14 cellular contexts compared by ENCODE assay signal in genomic region chr11:44453213-44453612, GRCh38.
DNase-seq lines count a peak whose midpoint lies in the region; ATAC-seq and TF ChIP-seq lines count a peak whose summit lies in the region.
"Had no signal": no experiment of that assay in that cellular context is flagged by ENCODE, and none has a peak within 500 bp of the region (broad histone marks: within the 10 kb centered on the region; RNA-seq: fewer than 3 reads in every experiment).

No MANE protein-coding gene starts in this region.

- H2AFZ ChIP-seq in SK-N-SH (ENCODE audit: low read depth) (no peak overlapping the region), hepatocyte (no peak overlapping the region)

- intact Hi-C loops in heart right ventricle (cut with DNase I), result loop anchor here in 1 of 10 donors (10.0 kb wide), 1 partner anchor 88 kb away; no protein-coding TSS in a partner anchor
- intact Hi-C loops in left cardiac atrium (cut with DNase I), result no loop called here

- H3K36me3 ChIP-seq in heart right ventricle (no peaks in the 10 kb centered on the region), SK-N-SH (replicated peaks in 1 of 2; ENCODE audit: control insufficient read depth in 1 of 2, insufficient read depth in 2 of 2, low read length in 1 of 2) (no peaks in the 10 kb centered on the region), hepatocyte (replicated peaks; ENCODE audit: insufficient read depth, low read depth) (no peaks in the 10 kb centered on the region)

- TF ChIP-seq CTCF in heart right ventricle (IDR thresholded peaks at IDR 0.05) (no peak), SK-N-SH (IDR thresholded peaks at IDR 0.05) (no peak), hepatocyte (IDR thresholded peaks at IDR 0.05; ENCODE audit: poor library complexity) (no peak)

- H3K4me1 ChIP-seq in heart right ventricle (peaks cover 0 to 40% (median 10%) of the 10 kb centered on the region in 9 donors), SK-N-SH (ENCODE audit: control insufficient read depth in 1 of 2, insufficient read depth in 2 of 2, low read depth in 1 of 2, low read length in 1 of 2) (peaks cover 0 to 48% of the 10 kb centered on the region in 2 experiments; a peak in 2 of 4 replicates), hepatocyte (ENCODE audit: insufficient read depth) (peaks cover 18% of the 10 kb centered on the region)

- TF ChIP-seq RAD21 in SK-N-SH (IDR thresholded peaks at IDR 0.05; ENCODE audit: low read length), result no peak

- no peaks in the 10 kb centered on the region for H3K9me2 ChIP-seq in SK-N-SH
- no peaks in the 10 kb centered on the region for H3K9me2 ChIP-seq in hepatocyte (replicated peaks; ENCODE audit: insufficient read depth)

- TF ChIP-seq EP300 in SK-N-SH (IDR thresholded peaks at IDR 0.05; ENCODE audit: borderline replicate concordance in 1 of 2, low read depth in 1 of 2, low read length in 1 of 2), result peak in 1 of 2 experiments; percentile 61; a peak in 2 of 4 replicates

- no peaks in the 10 kb centered on the region for H3K79me2 ChIP-seq in SK-N-SH (ENCODE audit: insufficient read depth)
- H3K79me2 ChIP-seq in hepatocyte, result no peaks in the 10 kb centered on the region

- H3K27me3 ChIP-seq in heart right ventricle (no peaks in the 10 kb centered on the region), SK-N-SH (ENCODE audit: insufficient read depth) (0 out of 2 replicates have a peak, but pooled peaks cover 7% of the 10 kb centered on the region), hepatocyte (no peaks in the 10 kb centered on the region)

- ATAC-seq in heart right ventricle (peak in 5 of 8 donors; percentile 7 to 42 (median 28)), left cardiac atrium (no peak), GM21515 (IDR thresholded peaks at IDR 0.05; ENCODE audit: unreplicated experiment) (no peak)
- ATAC-seq: HCT116, Panc1 had no signal

- H3K9me3 ChIP-seq in heart right ventricle, result no peaks in the 10 kb centered on the region
- no peaks in the 10 kb centered on the region for H3K9me3 ChIP-seq in SK-N-SH
- H3K9me3 ChIP-seq in hepatocyte (ENCODE audit: low read depth), result no peaks in the 10 kb centered on the region

- H3K4me3 ChIP-seq in heart right ventricle (no peak overlapping the region), SK-N-SH (ENCODE audit: low read depth in 2 of 2, low read length in 1 of 2) (no peak overlapping the region), hepatocyte (no peak overlapping the region)

- CTCF ChIA-PET in SK-N-SH (lab: Yijun Ruan, JAX), result no interaction called here

- POLR2A ChIA-PET in SK-N-SH (lab: Yijun Ruan, JAX), result no interaction called here

- DNase-seq in heart right ventricle (no peak), left cardiac atrium (no peak), SK-N-SH (peak; percentile 76), hepatocyte (ENCODE audit: low spot score) (peak; percentile 28), midbrain (lab: John Stamatoyannopoulos, UW) (no peak), GF-D8 (lab: John Stamatoyannopoulos, UW) (no peak)
- DNase-seq: CD4-positive, CD25-positive, alpha-beta regulatory T cell; NCI-H1417 treated with DMSO at 0.1 percent for 48 hours; NCI-H2029; SHP77 treated with DMSO at 0.1 percent for 48 hours had no signal

- WGBS in heart right ventricle, 2 donors, result 37 to 59% methylated on average over 4 of the region's 4 CpGs
- WGBS in SK-N-SH (ENCODE audit: low lambda C conversion rate), result 24% methylated on average over 4 of the region's 4 CpGs
- 44% methylated on average over 4 of the region's 4 CpGs for WGBS in hepatocyte (ENCODE audit: low lambda C conversion rate, missing lambda C conversion rate)

- no peak overlapping the region for H3K9ac ChIP-seq in SK-N-SH

- peak overlapping the region in 4 of 10 donors; percentile 6 to 55 (median 42) for H3K27ac ChIP-seq in heart right ventricle
- H3K27ac ChIP-seq in SK-N-SH (ENCODE audit: low read depth in 2 of 2, low read length in 1 of 2), result peak overlapping the region in 1 of 2 experiments; percentile 85; a peak in 2 of 4 replicates
- peak overlapping the region; percentile 15 for H3K27ac ChIP-seq in hepatocyte
- H3K27ac ChIP-seq: HL-60 had no signal

- H3K4me2 ChIP-seq in SK-N-SH (no peak overlapping the region), hepatocyte (no peak overlapping the region)

- H4K20me1 ChIP-seq in SK-N-SH (ENCODE audit: insufficient read depth), result no peaks in the 10 kb centered on the region
- no peaks in the 10 kb centered on the region for H4K20me1 ChIP-seq in hepatocyte (ENCODE audit: insufficient read depth, poor library complexity, severe bottlenecking)

- no peaks in the 10 kb centered on the region for H3F3A ChIP-seq in SK-N-SH (replicated peaks; ENCODE audit: insufficient read depth)

TF ChIP-seq in SK-N-SH, 30 proteins besides CTCF, POLR2A, EP300 and RAD21:
- 0 out of 2 replicates have a peak, but pooled peaks have one; percentile 52 for TF ChIP-seq FOXJ3 (CRISPR knock-in tag; IDR thresholded peaks at IDR 0.05)
- TF ChIP-seq CHD2 (IDR thresholded peaks at IDR 0.05; ENCODE audit: low read length, partially characterized antibody), result peak; percentile 56
- TF ChIP-seq POLR2AphosphoS5 (IDR thresholded peaks at IDR 0.05; ENCODE audit: low read depth, low read length), result no peak
- TF ChIP-seq SMC3 (IDR thresholded peaks at IDR 0.05; ENCODE audit: low read depth, low read length), result no peak
TF ChIP-seq in SK-N-SH: peak in this region for 2.

Comparison
In these comparisons a context has a peak if more than half of its experiments do, and no peak if none do; other contexts are left out.
1. ATAC-seq: peak in heart right ventricle (5 of 8); none in left cardiac atrium (0 of 2) and GM21515 (single experiment).
2. DNase-seq: peak in SK-N-SH (single experiment) and hepatocyte (single experiment); none in heart right ventricle (0 of 2), left cardiac atrium (single experiment), midbrain (single experiment) and GF-D8 (single experiment).